In the genomic region with DNA sequence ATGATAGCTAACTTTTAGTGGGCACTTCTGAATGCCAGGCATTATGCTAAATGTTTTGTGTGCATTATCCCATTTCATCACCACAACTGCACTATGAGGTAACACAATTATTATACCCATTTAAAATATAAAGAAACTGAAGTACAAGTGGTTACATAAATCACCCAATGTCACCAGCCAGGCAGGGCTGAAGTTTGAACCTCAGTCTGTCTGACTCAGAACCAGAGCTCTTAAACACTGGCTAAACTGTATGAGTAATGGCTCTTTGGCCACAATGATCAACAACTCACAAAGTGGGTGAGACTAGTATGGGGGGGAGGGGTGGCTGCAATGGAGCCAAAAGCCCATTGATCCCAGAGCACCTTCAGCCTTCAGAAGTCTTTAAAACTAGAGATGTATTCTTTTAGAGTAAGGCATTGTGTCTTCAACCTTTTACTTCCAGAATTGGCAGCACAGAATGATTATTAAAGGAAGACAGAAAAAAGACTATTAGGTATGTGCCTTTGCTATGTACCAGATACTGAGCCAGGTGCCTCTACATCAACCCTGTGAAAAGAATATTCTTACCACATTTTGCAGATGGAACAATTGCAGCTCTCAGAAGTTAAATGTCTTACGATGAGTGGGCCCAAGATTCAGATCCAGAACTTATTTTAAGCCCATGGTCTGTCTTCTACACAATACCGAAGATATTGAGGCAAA, we compare ENCODE assay signal across 13 cellular contexts.
A peak's percentile ranks its signal among the peaks of the same experiment; 100 is the strongest.
DNase-seq lines count a peak whose midpoint lies in the region; ATAC-seq, FAIRE-seq and TF ChIP-seq lines count a peak whose summit lies in the region.
"Had no signal": no experiment of that assay in that cellular context is flagged by ENCODE, and none has a peak within 500 bp of the region (broad histone marks: within the 10 kb centered on the region; RNA-seq: fewer than 3 reads in every experiment).

No MANE protein-coding gene starts in this region.

- H3K9me3 ChIP-seq in right atrium auricular region (peaks cover 0 to 18% of the 10 kb centered on the region in 2 donors), fibroblast of lung (ENCODE audit: control insufficient read depth, insufficient read depth, low read depth, low read length) (no peaks in the 10 kb centered on the region), Caco-2 (peaks cover 4% of the 10 kb centered on the region; the same call in 1 of the 2 replicates)

- H3K27ac Mint-ChIP-seq in Caco-2 (ENCODE audit: unreplicated experiment) = no peak overlapping the region
- H3K27ac Mint-ChIP-seq: CD8-positive, alpha-beta memory T cell had no signal

- intact Hi-C loops in left ventricle myocardium superior (cut with micrococcal nuclease) (no loop called here), Caco-2 (cut with micrococcal nuclease; ENCODE audit: unreplicated experiment) (no loop called here)

- peaks cover 12% of the 10 kb centered on the region for H3K36me3 Mint-ChIP-seq in Caco-2 (ENCODE audit: insufficient read depth, unreplicated experiment)

- no peak overlapping the region for H2AFZ ChIP-seq in fibroblast of lung (ENCODE audit: low read length)

- peaks cover 60% of the 10 kb centered on the region for H3K9me3 Mint-ChIP-seq in Caco-2 (ENCODE audit: unreplicated experiment)

- ATAC-seq in left ventricle myocardium superior (no peak), GM21423 (IDR thresholded peaks at IDR 0.05; ENCODE audit: unreplicated experiment) (no peak)

- H3K79me2 ChIP-seq in fibroblast of lung (ENCODE audit: control insufficient read depth, insufficient read depth, low read length) = no peaks in the 10 kb centered on the region

- H3K4me3 Mint-ChIP-seq in Caco-2 (ENCODE audit: unreplicated experiment) = no peak overlapping the region
- H3K4me3 Mint-ChIP-seq: CD8-positive, alpha-beta memory T cell had no signal

- FAIRE-seq in RCC 7860 (lab: Jason Lieb, UNC) = peak; percentile 94

- TF ChIP-seq CTCF in right atrium auricular region (IDR thresholded peaks at IDR 0.05) (no peak), fibroblast of lung (conservative IDR thresholded peaks at IDR 0.05 in 1 of 2, IDR thresholded peaks at IDR 0.05 in 1 of 2; ENCODE audit: low read depth in 1 of 2, low read length in 2 of 2) (no peak), Caco-2 (IDR thresholded peaks at IDR 0.05; ENCODE audit: insufficient read depth in 1 of 2, low read depth in 1 of 2, low read length in 1 of 2, severe bottlenecking in 1 of 2, unreplicated experiment in 1 of 2) (no peak)

- H3K4me3 ChIP-seq in right atrium auricular region (no peak overlapping the region), fibroblast of lung (replicated peaks in 1 of 4; ENCODE audit: control extremely low read depth in 1 of 4, insufficient read depth in 1 of 4, low read depth in 3 of 4, low read length in 4 of 4) (no peak overlapping the region), Caco-2 (ENCODE audit: low read depth, low read length) (no peak overlapping the region)
- H3K4me3 ChIP-seq: lung had no signal

- no peaks in the 10 kb centered on the region for H3K27me3 Mint-ChIP-seq in Caco-2 (ENCODE audit: insufficient read depth, unreplicated experiment)

- H3K27ac ChIP-seq in right atrium auricular region (no peak overlapping the region), fibroblast of lung (ENCODE audit: insufficient read depth, low read length) (no peak overlapping the region)

- POLR2A ChIA-PET in Caco-2 (lab: Charles Lee) = no interaction called here

- no peak overlapping the region for H3K4me2 ChIP-seq in fibroblast of lung (ENCODE audit: extremely low read depth, insufficient read depth, low read length)

- peak; percentile 1 for DNase-seq in right atrium auricular region (ENCODE audit: low spot score)
- DNase-seq in left ventricle myocardium superior = no peak
- peak; percentile 86 for DNase-seq in RCC 7860 (ENCODE audit: low spot score)
- DNase-seq in fibroblast of lung (ENCODE audit: low read depth in 2 of 2) = peak; percentile 83 to 96
- DNase-seq in stromal cell of bone marrow (ENCODE audit: low read depth) = peak; percentile 90
- no peak for DNase-seq in SKM-1 treated with dmso at 0.1 percent for 144 hours (lab: John Stamatoyannopoulos, UW; ENCODE audit: unreplicated experiment)
- DNase-seq in Caco-2 = no peak
- DNase-seq: CD8-positive, alpha-beta memory T cell; effector CD4-positive, alpha-beta T cell; NCI-H1092 treated with DMSO at 0.1 percent for 48 hours; Right ventricle myocardium superior had no signal

- CTCF ChIA-PET in Caco-2 (lab: Charles Lee) = no interaction called here

- H3K4me1 ChIP-seq in right atrium auricular region (no peaks in the 10 kb centered on the region), fibroblast of lung (ENCODE audit: control insufficient read depth, extremely low read depth, insufficient read depth, low read length) (peaks cover 8% of the 10 kb centered on the region), Caco-2 (peaks cover 8% of the 10 kb centered on the region; the same call in 1 of the 2 replicates)

- no TSS peak for BruUV-seq in Caco-2 (replicated peaks; lab: Mats Ljungman, UMichigan)

- peaks cover 17% of the 10 kb centered on the region for H3K4me1 Mint-ChIP-seq in Caco-2 (ENCODE audit: low read depth, unreplicated experiment)
- H3K4me1 Mint-ChIP-seq: CD8-positive, alpha-beta memory T cell had no signal

- H3K9ac ChIP-seq in fibroblast of lung (ENCODE audit: insufficient read depth, low read length) = no peak overlapping the region

- H3K36me3 ChIP-seq in right atrium auricular region (no peaks in the 10 kb centered on the region), fibroblast of lung (ENCODE audit: control insufficient read depth, insufficient read depth, low read length) (no peaks in the 10 kb centered on the region), Caco-2 (ENCODE audit: control insufficient read depth, insufficient read depth, low read length) (no peaks in the 10 kb centered on the region)

- no peaks in the 10 kb centered on the region for H4K20me1 ChIP-seq in fibroblast of lung (ENCODE audit: control insufficient read depth, extremely low read depth, insufficient read depth, low read length)

- H3K27me3 ChIP-seq in right atrium auricular region = no peaks in the 10 kb centered on the region
- no peaks in the 10 kb centered on the region for H3K27me3 ChIP-seq in fibroblast of lung (ENCODE audit: control insufficient read depth, insufficient read depth, low read length)
- no peaks in the 10 kb centered on the region for H3K27me3 ChIP-seq in Caco-2 (replicated peaks; ENCODE audit: control insufficient read depth, insufficient read depth, low read length)

Comparison
In these comparisons a context has a peak if more than half of its experiments do, and no peak if none do; other contexts are left out.
1. DNase-seq: peak in right atrium auricular region (single experiment), RCC 7860 (single experiment), fibroblast of lung (2 of 2) and stromal cell of bone marrow (single experiment); none in left ventricle myocardium superior (single experiment), SKM-1 treated with dmso at 0.1 percent for 144 hours (single experiment) and Caco-2 (0 of 2).